In genomic region chr21:42158846-42159245, GRCh38 we compare ENCODE assay signal across 15 cellular contexts.
DNase-seq lines count a peak whose midpoint lies in the region; ATAC-seq and TF ChIP-seq lines count a peak whose summit lies in the region.
"Had no signal": no experiment of that assay in that cellular context is flagged by ENCODE, and none has a peak within 500 bp of the region (broad histone marks: within the 10 kb centered on the region; RNA-seq: fewer than 3 reads in every experiment).

No MANE protein-coding gene starts in this region.

- H3K27ac ChIP-seq in suprapubic skin (no peak overlapping the region), testis (no peak overlapping the region)
- H3K27ac ChIP-seq: Peyer's patch had no signal

- no peak for TF ChIP-seq EP300 in suprapubic skin (IDR thresholded peaks at IDR 0.05)

- ATAC-seq in GM18870 (IDR thresholded peaks at IDR 0.05; ENCODE audit: unreplicated experiment) (no peak), sciatic nerve (no peak)

- H3K9me3 ChIP-seq in suprapubic skin (no peaks in the 10 kb centered on the region), testis (no peaks in the 10 kb centered on the region)
- H3K9me3 ChIP-seq: Peyer's patch had no signal

- 94% methylated on average over 8 of the region's 8 CpGs for WGBS in suprapubic skin
- WGBS in testis, 2 donors, result 89 to 91% methylated on average over 8 of the region's 8 CpGs

- peak; percentile 48 for DNase-seq in activated effector memory CD4-positive, alpha-beta T cell treated with anti-CD3 and anti-CD28 coated beads, Interleukin-2, amount 50 U/mL, for 16 hours
- no peak for DNase-seq in activated effector memory CD4-positive, alpha-beta T cell treated with Interleukin-2 at 50 U/mL for 16 hours
- DNase-seq in H7, result peak; percentile 42
- DNase-seq in mesenteric fat pad (ENCODE audit: low spot score), result peak; percentile 65
- peak; percentile 29 to 54 for DNase-seq in suprapubic skin (ENCODE audit: low spot score in 2 of 2)
- DNase-seq in testis, result no peak
- no peak for DNase-seq in sciatic nerve (ENCODE audit: low spot score)
- DNase-seq: COR-L47; GOT3; KBM-7; NCI-H1105 treated with DMSO at 0.1 percent for 48 hours; NCI-H1694; NK-92 treated with Interleukin-12 subunit alpha and Interleukin-12 subunit beta, amount 100 ng/mL, for 24 hours had no signal

- intact Hi-C loops in testis (cut with DNase I; ENCODE audit: low total_unique reads) (no loop called here), sciatic nerve (cut with DNase I) (loop anchor here (10.0 kb wide), 1 partner anchor 96 kb away; no protein-coding TSS in a partner anchor)

- H3K4me3 ChIP-seq in H7 (ENCODE audit: insufficient read depth, low read depth, low read length) (no peak overlapping the region), suprapubic skin (no peak overlapping the region), testis (no peak overlapping the region)
- H3K4me3 ChIP-seq: Peyer's patch had no signal

- no peaks in the 10 kb centered on the region for H3K27me3 ChIP-seq in H7 (ENCODE audit: control insufficient read depth, insufficient read depth, low read length)
- no peaks in the 10 kb centered on the region for H3K27me3 ChIP-seq in suprapubic skin
- H3K27me3 ChIP-seq in testis, result no peaks in the 10 kb centered on the region
- H3K27me3 ChIP-seq: Peyer's patch had no signal

- H3K36me3 ChIP-seq in H7 (replicated peaks; ENCODE audit: control insufficient read depth, insufficient read depth, low read length), result no peaks in the 10 kb centered on the region
- H3K36me3 ChIP-seq in suprapubic skin, result no peaks in the 10 kb centered on the region
- no peaks in the 10 kb centered on the region for H3K36me3 ChIP-seq in testis (ENCODE audit: low read depth, missing control alignments)
- H3K36me3 ChIP-seq: Peyer's patch had no signal

- TF ChIP-seq CTCF in suprapubic skin (IDR thresholded peaks at IDR 0.05), result no peak
- TF ChIP-seq CTCF in testis (IDR thresholded peaks at IDR 0.05), result no peak

- TF ChIP-seq POLR2A in suprapubic skin (IDR thresholded peaks at IDR 0.05), result no peak
- TF ChIP-seq POLR2A in testis (IDR thresholded peaks at IDR 0.05), result no peak

- peaks cover 8% of the 10 kb centered on the region for H3K4me1 ChIP-seq in suprapubic skin
- H3K4me1 ChIP-seq in testis, result no peaks in the 10 kb centered on the region

Comparison
In these comparisons a context has a peak if more than half of its experiments do, and no peak if none do; other contexts are left out.
1. DNase-seq: peak in activated effector memory CD4-positive, alpha-beta T cell treated with anti-CD3 and anti-CD28 coated beads, Interleukin-2, amount 50 U/mL, for 16 hours (single experiment), H7 (single experiment), mesenteric fat pad (single experiment) and suprapubic skin (2 of 2); none in activated effector memory CD4-positive, alpha-beta T cell treated with Interleukin-2 at 50 U/mL for 16 hours (single experiment), testis (single experiment) and sciatic nerve (single experiment).